In the genomic region with DNA sequence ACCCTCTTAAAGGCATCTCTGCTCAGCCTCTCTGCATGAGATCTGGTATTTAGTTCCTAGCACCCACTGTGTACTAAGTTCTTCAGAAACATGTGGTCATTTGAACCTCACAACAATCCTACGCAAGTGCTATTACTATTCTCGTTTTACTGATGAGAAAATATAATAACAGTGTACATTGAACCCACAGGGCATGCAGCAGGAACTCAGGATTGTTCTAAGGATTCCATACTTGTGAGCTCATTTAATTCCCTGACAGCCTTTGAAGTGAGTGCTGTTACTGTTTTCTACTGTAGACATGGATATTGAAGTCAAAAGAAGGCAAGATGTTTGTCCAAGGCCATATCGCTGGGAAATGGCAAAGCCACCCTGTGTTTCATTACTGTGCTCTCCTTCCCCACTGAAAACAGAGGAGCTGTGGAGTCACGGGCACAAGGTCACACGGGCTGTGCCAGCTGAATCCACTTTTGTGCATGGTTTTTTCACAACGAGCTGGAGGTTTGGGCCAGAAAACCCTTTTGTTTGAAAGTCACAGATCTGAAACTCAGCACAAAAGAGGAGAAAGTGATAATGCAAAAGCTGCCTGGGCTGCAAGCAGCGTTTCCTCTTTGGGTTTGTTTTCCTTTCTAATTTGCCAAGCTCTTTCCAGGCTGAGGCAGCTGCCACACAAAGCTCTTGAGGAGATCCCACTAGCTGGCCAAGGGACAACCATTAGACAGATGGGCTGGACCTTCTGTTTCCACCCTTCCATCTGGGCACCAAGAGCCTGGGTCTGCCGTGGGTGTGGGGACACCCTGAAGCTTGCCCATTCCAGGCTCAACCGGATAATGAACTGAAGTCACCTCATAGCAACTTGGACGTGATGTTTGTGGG, we compare ENCODE assay signal across 8 cellular contexts.
DNase-seq lines count a peak whose midpoint lies in the region; ATAC-seq, FAIRE-seq and TF ChIP-seq lines count a peak whose summit lies in the region.

No MANE protein-coding gene starts in this region.

- no peak overlapping the region for H3K9ac ChIP-seq in HepG2 (ENCODE audit: insufficient read depth, low read depth, low read length)

- TF ChIP-seq CTCF in astrocyte of the spinal cord (IDR thresholded peaks at IDR 0.05; ENCODE audit: low read depth, low read length) (no peak), HepG2 (CRISPR knock-in tag; IDR thresholded peaks at IDR 0.05) (no peak), mucosa of descending colon (IDR thresholded peaks at IDR 0.05) (no peak), prostate gland (IDR thresholded peaks at IDR 0.05) (no peak)

- intact Hi-C loops in HepG2 (cut with micrococcal nuclease; ENCODE audit: unreplicated experiment) (no loop called here), mucosa of descending colon (cut with DNase I, micrococcal nuclease) (loop anchor here in 1 of 2 donors (10.0 kb wide), 1 partner anchor 162 kb away; no protein-coding TSS in a partner anchor), prostate gland (cut with DNase I) (loop anchor here (2.0 to 5.0 kb wide), 2 partner anchors 226 to 409 kb away; no protein-coding TSS in a partner anchor)

- TF ChIP-seq EP300 in HepG2 (IDR thresholded peaks at IDR 0.05; ENCODE audit: low read depth in 2 of 2, low read length in 2 of 2) (no peak), HepG2 (CRISPR knock-in tag; IDR thresholded peaks at IDR 0.05; ENCODE audit: borderline replicate concordance) (no peak)

- WGBS in HepG2 (ENCODE audit: low lambda C conversion rate), result 14% methylated on average over 9 of the region's 10 CpGs
- 45% methylated on average over 10 of the region's 10 CpGs for WGBS in prostate gland

- H3K27ac ChIP-seq in HepG2 (ENCODE audit: extremely low read length, insufficient read depth, low read length), result no peak overlapping the region
- no peak overlapping the region for H3K27ac ChIP-seq in prostate gland

- TF ChIP-seq RAD21 in HepG2 (CRISPR knock-in tag; IDR thresholded peaks at IDR 0.05), result no peak

- POLR2A ChIA-PET in HepG2 (lab: Yijun Ruan, JAX), result no interaction called here

- peak; percentile 98 for DNase-seq in G401 (ENCODE audit: low spot score)
- peak; percentile 10 for DNase-seq in HTR-8/SVneo (ENCODE audit: insufficient read length, low spot score)
- DNase-seq in astrocyte of the spinal cord (ENCODE audit: low read depth, low spot score), result peak; percentile 94
- DNase-seq in HepG2 (ENCODE audit: low spot score), result peak; percentile 33
- DNase-seq in putamen (ENCODE audit: low spot score), result no peak
- DNase-seq in cortex of kidney (lab: John Stamatoyannopoulos, UW), result no peak
- no peak for DNase-seq in mucosa of descending colon
- no peak for DNase-seq in prostate gland (ENCODE audit: low spot score)

- H3K4me1 ChIP-seq in HepG2 (ENCODE audit: insufficient read depth, low read length), result peaks cover 11% of the 10 kb centered on the region; the same call in 1 of the 2 replicates
- no peaks in the 10 kb centered on the region for H3K4me1 ChIP-seq in mucosa of descending colon (ENCODE audit: low read depth)
- H3K4me1 ChIP-seq in prostate gland (replicated peaks), result no peaks in the 10 kb centered on the region

- no peak overlapping the region for H2AFZ ChIP-seq in HepG2 (ENCODE audit: low read length)

- H3K27me3 ChIP-seq in HepG2 (ENCODE audit: control insufficient read depth in 1 of 2, insufficient read depth in 2 of 2, low read length in 2 of 2), result no peaks in the 10 kb centered on the region
- no peaks in the 10 kb centered on the region for H3K27me3 ChIP-seq in prostate gland (replicated peaks; ENCODE audit: insufficient read depth)

- BruUV-seq in HepG2 (replicated peaks; lab: Mats Ljungman, UMichigan), result no TSS peak

- H3K4me3 ChIP-seq in astrocyte of the spinal cord (ENCODE audit: low read depth, low read length), result no peak overlapping the region
- H3K4me3 ChIP-seq in HepG2 (replicated peaks in 1 of 3; ENCODE audit: insufficient read depth in 1 of 3, low read depth in 2 of 3, low read length in 3 of 3), result no peak overlapping the region
- no peak overlapping the region for H3K4me3 ChIP-seq in mucosa of descending colon
- H3K4me3 ChIP-seq in prostate gland, result no peak overlapping the region

- no peaks in the 10 kb centered on the region for H3K9me3 ChIP-seq in HepG2 (ENCODE audit: low read length)
- no peaks in the 10 kb centered on the region for H3K9me3 ChIP-seq in mucosa of descending colon
- H3K9me3 ChIP-seq in prostate gland, result no peaks in the 10 kb centered on the region

- no peaks in the 10 kb centered on the region for H3K79me2 ChIP-seq in HepG2 (ENCODE audit: insufficient read depth, low read length)

- CTCF ChIA-PET in HepG2 (lab: Yijun Ruan, JAX; ENCODE audit: low intra/inter-chr PET ratio, low total read pairs), result interaction anchor here (1.7 to 3.0 kb wide), 2 partner anchors 163 to 224 kb away, joined by 3 to 13 read pairs; no protein-coding TSS in a partner anchor

- in situ Hi-C loops in G401 (cut with HindIII; ENCODE audit: low sequenced_read_pairs), result no loop called here
- in situ Hi-C loops in astrocyte of the spinal cord (cut with HindIII; ENCODE audit: low sequenced_read_pairs), result no loop called here
- in situ Hi-C loops in HepG2 (cut with HindIII; ENCODE audit: extremely low pct_ligation_motif_present, low pct_unique_long_range_greater_than_20kb), result loop anchor here (5.0 kb wide), 1 partner anchor 164 kb away; no protein-coding TSS in a partner anchor

- H3K36me3 ChIP-seq in HepG2 (replicated peaks in 1 of 2; ENCODE audit: control insufficient read depth in 1 of 2, insufficient read depth in 2 of 2, low read length in 2 of 2) (no peaks in the 10 kb centered on the region), mucosa of descending colon (ENCODE audit: low read depth) (no peaks in the 10 kb centered on the region), prostate gland (no peaks in the 10 kb centered on the region)

- no peak for FAIRE-seq in HTR-8/SVneo (lab: Jason Lieb, UNC)
- FAIRE-seq in HepG2 (lab: Jason Lieb, UNC), result no peak

- H4K20me1 ChIP-seq in HepG2 (ENCODE audit: insufficient read depth, low read length), result no peaks in the 10 kb centered on the region

- H3K4me2 ChIP-seq in HepG2 (ENCODE audit: low read depth, low read length), result peak overlapping the region; percentile 24; the same call in 1 of the 2 replicates

- ATAC-seq in HepG2 (peak; percentile 47; the same call in 1 of the 3 replicates), mucosa of descending colon (no peak)

- no peak for TF ChIP-seq POLR2A in HepG2 (IDR thresholded peaks at IDR 0.05; ENCODE audit: insufficient read depth in 1 of 2, low read depth in 2 of 2, low read length in 2 of 2)
- no peak for TF ChIP-seq POLR2A in prostate gland (IDR thresholded peaks at IDR 0.05)

TF ChIP-seq in HepG2, 621 proteins besides CTCF, POLR2A, EP300 and RAD21 (continues in another document):
- TF ChIP-seq RXRB (CRISPR knock-in tag; IDR thresholded peaks at IDR 0.05; ENCODE audit: borderline replicate concordance) (no peak), KDM4B (CRISPR knock-in tag; IDR thresholded peaks at IDR 0.05) (no peak)
- TF ChIP-seq, protein P1, sequence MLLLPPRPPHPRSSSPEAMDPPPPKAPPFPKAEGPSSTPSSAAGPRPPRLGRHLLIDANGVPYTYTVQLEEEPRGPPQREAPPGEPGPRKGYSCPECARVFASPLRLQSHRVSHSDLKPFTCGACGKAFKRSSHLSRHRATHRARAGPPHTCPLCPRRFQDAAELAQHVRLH (CRISPR knock-in tag; IDR thresholded peaks at IDR 0.05; ENCODE audit: borderline replicate concordance, low read depth), result no peak
- TF ChIP-seq, protein P2, sequence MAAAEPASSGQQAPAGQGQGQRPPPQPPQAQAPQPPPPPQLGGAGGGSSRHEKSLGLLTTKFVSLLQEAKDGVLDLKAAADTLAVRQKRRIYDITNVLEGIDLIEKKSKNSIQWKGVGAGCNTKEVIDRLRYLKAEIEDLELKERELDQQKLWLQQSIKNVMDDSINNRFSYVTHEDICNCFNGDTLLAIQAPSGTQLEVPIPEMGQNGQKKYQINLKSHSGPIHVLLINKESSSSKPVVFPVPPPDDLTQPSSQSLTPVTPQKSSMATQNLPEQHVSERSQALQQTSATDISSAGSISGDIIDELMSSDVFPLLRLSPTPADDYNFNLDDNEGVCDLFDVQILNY (CRISPR knock-in tag; conservative IDR thresholded peaks at IDR 0.05), result no peak
- TF ChIP-seq, protein P3, sequence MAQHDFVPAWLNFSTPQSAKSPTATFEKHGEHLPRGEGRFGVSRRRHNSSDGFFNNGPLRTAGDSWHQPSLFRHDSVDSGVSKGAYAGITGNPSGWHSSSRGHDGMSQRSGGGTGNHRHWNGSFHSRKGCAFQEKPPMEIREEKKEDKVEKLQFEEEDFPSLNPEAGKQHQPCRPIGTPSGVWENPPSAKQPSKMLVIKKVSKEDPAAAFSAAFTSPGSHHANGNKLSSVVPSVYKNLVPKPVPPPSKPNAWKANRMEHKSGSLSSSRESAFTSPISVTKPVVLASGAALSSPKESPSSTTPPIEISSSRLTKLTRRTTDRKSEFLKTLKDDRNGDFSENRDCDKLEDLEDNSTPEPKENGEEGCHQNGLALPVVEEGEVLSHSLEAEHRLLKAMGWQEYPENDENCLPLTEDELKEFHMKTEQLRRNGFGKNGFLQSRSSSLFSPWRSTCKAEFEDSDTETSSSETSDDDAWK (CRISPR knock-in tag; IDR thresholded peaks at IDR 0.05), result no peak

Comparison
In these comparisons a context has a peak if more than half of its experiments do, and no peak if none do; other contexts are left out.
1. DNase-seq: peak in G401 (single experiment), HTR-8/SVneo (single experiment), astrocyte of the spinal cord (single experiment) and HepG2 (single experiment); none in putamen (single experiment), cortex of kidney (single experiment), mucosa of descending colon (0 of 3) and prostate gland (single experiment).